In genomic region chr3:180036678-180037455, GRCh38 we compare ENCODE assay signal across 8 cellular contexts. TPM values are rescaled to one million over a fixed set of nuclear protein-coding genes. Genes with fewer than 3 reads are reported as not detected.
DNase-seq lines count a peak whose midpoint lies in the region; ATAC-seq and TF ChIP-seq lines count a peak whose summit lies in the region.

Gene PEX5L (minus strand): TSS chr3:180036937. CDS start chr3:180036599, 338 bp downstream.

- peak in 1 of 10 experiments; percentile 0 for DNase-seq in CD4-positive, alpha-beta T cell
- peak; percentile 84 for DNase-seq in NCI-H345 treated with DMSO at 0.1 percent for 48 hours (lab: John Stamatoyannopoulos, UW; ENCODE audit: unreplicated experiment)
- peak; percentile 57 for DNase-seq in adipocyte (ENCODE audit: low read depth)
- peak; percentile 41 for DNase-seq in iPS DF 6.9 (ENCODE audit: low read depth, low spot score)
- DNase-seq in NOMO-1 treated with dmso at 0.1 percent for 144 hours (lab: John Stamatoyannopoulos, UW; ENCODE audit: unreplicated experiment), result no peak

- H3K4me1 ChIP-seq in adipocyte (ENCODE audit: control insufficient read depth, insufficient read depth, low read length), result peaks cover 5% of the 10 kb centered on the region
- H3K4me1 ChIP-seq in iPS DF 6.9 (ENCODE audit: control insufficient read depth, insufficient read depth, low read length), result no peaks in the 10 kb centered on the region; the same call in 1 of the 2 replicates
- no peaks in the 10 kb centered on the region for H3K4me1 ChIP-seq in skeletal muscle tissue (ENCODE audit: control insufficient read depth in 3 of 3, insufficient read depth in 3 of 3, low read length in 3 of 3)

- peaks cover 76% of the 10 kb centered on the region for H3K27me3 Mint-ChIP-seq in CD4-positive, alpha-beta T cell

- CTCF ChIA-PET in CD4-positive, alpha-beta T cell (lab: Charles Lee), result interaction anchor here (1.2 kb wide), 1 partner anchor 387 kb away, joined by 4 read pairs; no protein-coding TSS in a partner anchor

- no peak within 1 kb of the TSS for H3K27ac ChIP-seq in CD4-positive, alpha-beta T cell (ENCODE audit: low read depth, low read length)
- H3K27ac ChIP-seq in iPS DF 6.9 (ENCODE audit: low read length) (no peak within 1 kb of the TSS), skeletal muscle tissue (ENCODE audit: low read depth, low read length) (no peak within 1 kb of the TSS)

- H3K27ac Mint-ChIP-seq in CD4-positive, alpha-beta T cell, result no peak within 1 kb of the TSS

- H3K36me3 Mint-ChIP-seq in CD4-positive, alpha-beta T cell (ENCODE audit: low read depth), result no peaks in the 10 kb centered on the region

- peak within 1 kb of the TSS; percentile 79 for H3K4me3 Mint-ChIP-seq in CD4-positive, alpha-beta T cell

- intact Hi-C loops in CD4-positive, alpha-beta T cell (cut with DNase I, micrococcal nuclease), result no loop called here

- no peaks in the 10 kb centered on the region for H3K36me3 ChIP-seq in adipocyte (ENCODE audit: control insufficient read depth, insufficient read depth, low read length, severe bottlenecking)
- H3K36me3 ChIP-seq in iPS DF 6.9 (ENCODE audit: control insufficient read depth, insufficient read depth, low read length), result no peaks in the 10 kb centered on the region
- H3K36me3 ChIP-seq in skeletal muscle tissue (ENCODE audit: control insufficient read depth in 3 of 3, insufficient read depth in 3 of 3, low read length in 3 of 3), result no peaks in the 10 kb centered on the region

- WGBS in iPS DF 6.9 (ENCODE audit: insufficient coverage, insufficient read length), result no CpG with 5 or more reads among the region's 96 CpGs

- peaks cover 52% of the 10 kb centered on the region for H3K27me3 ChIP-seq in CD4-positive, alpha-beta T cell (ENCODE audit: control insufficient read depth, insufficient read depth, low read length)
- H3K27me3 ChIP-seq in adipocyte (replicated peaks; ENCODE audit: control insufficient read depth, insufficient read depth, low read length) (peaks cover 29% of the 10 kb centered on the region), iPS DF 6.9 (ENCODE audit: control insufficient read depth, insufficient read depth, low read length) (0 out of 2 replicates have a peak, but pooled peaks cover 2% of the 10 kb centered on the region), skeletal muscle tissue (ENCODE audit: control insufficient read depth in 3 of 3, insufficient read depth in 3 of 3, low read length in 3 of 3) (peaks cover 23 to 25% (median 24%) of the 10 kb centered on the region in 3 donors)

- POLR2A ChIA-PET in CD4-positive, alpha-beta T cell (lab: Charles Lee), result no interaction called here

- peaks cover 3% of the 10 kb centered on the region for H3K9me3 Mint-ChIP-seq in CD4-positive, alpha-beta T cell

- TF ChIP-seq CTCF in CD4-positive, alpha-beta T cell (IDR thresholded peaks at IDR 0.05), result no peak

- no peaks in the 10 kb centered on the region for H3K9me3 ChIP-seq in CD4-positive, alpha-beta T cell (ENCODE audit: control insufficient read depth, low read length)
- H3K9me3 ChIP-seq in adipocyte (ENCODE audit: control insufficient read depth, low read length), result no peaks in the 10 kb centered on the region
- H3K9me3 ChIP-seq in iPS DF 6.9 (ENCODE audit: control insufficient read depth, insufficient read depth, low read length), result no peaks in the 10 kb centered on the region
- H3K9me3 ChIP-seq in skeletal muscle tissue (ENCODE audit: control insufficient read depth in 3 of 3, low read length in 3 of 3), result no peaks in the 10 kb centered on the region

- peaks cover 17% of the 10 kb centered on the region for H3K4me1 Mint-ChIP-seq in CD4-positive, alpha-beta T cell (ENCODE audit: low read depth)

- ATAC-seq in CD4-positive, alpha-beta T cell (ENCODE audit: poor library complexity), result no peak
- ATAC-seq in GM19328 (IDR thresholded peaks at IDR 0.05; ENCODE audit: unreplicated experiment) (peak; percentile 65), HG03354 (IDR thresholded peaks at IDR 0.05; ENCODE audit: poor library complexity, severe bottlenecking, unreplicated experiment) (peak; percentile 87)

- H3K4me3 ChIP-seq in adipocyte (ENCODE audit: low read length) (peak within 1 kb of the TSS; percentile 77), iPS DF 6.9 (ENCODE audit: low read length) (peak within 1 kb of the TSS; percentile 85; the same call in 1 of the 2 replicates), skeletal muscle tissue (ENCODE audit: low read length in 3 of 3) (peak within 1 kb of the TSS in 2 of 3 donors; percentile 31 to 40)

- H3K9ac ChIP-seq in adipocyte (ENCODE audit: low read length), result no peak within 1 kb of the TSS
- no peak within 1 kb of the TSS for H3K9ac ChIP-seq in skeletal muscle tissue (ENCODE audit: low read depth in 1 of 3, low read length in 3 of 3)

RNA-seq across cellular contexts. Expression of gene PEX5L, which starts in this region (rescaled TPM):
- not detected for total RNA-seq in CD4-positive, alpha-beta T cell
- not detected for total RNA-seq in skeletal muscle tissue
